In the genomic region with DNA sequence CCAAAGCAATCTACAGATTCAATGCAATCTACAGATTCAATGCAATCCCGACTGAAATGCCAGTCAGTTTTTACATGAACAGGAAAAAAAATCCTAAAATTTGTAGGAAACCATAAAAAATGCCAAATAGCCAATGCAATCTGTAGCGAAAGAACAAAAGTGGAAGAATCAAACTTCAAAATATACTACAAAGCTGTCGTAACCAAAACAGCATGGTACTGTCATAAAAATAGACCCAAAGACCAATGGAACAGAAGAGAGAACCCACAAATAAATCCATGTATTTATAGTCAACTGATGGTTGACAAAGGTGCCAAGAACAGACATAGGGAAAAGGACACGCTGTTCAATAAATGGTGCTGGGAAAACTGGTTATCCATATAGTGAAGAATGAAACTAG, we compare ENCODE assay signal across 20 cellular contexts. TPM values are rescaled to one million over a fixed set of nuclear protein-coding genes. Genes with fewer than 3 reads are reported as not detected.
DNase-seq lines count a peak whose midpoint lies in the region; ATAC-seq, FAIRE-seq and TF ChIP-seq lines count a peak whose summit lies in the region.
"Had no signal": no experiment of that assay in that cellular context is flagged by ENCODE, and none has a peak within 500 bp of the region (broad histone marks: within the 10 kb centered on the region; RNA-seq: fewer than 3 reads in every experiment).

No MANE protein-coding gene starts in this region.

- H3K4me1 ChIP-seq in liver (ENCODE audit: control insufficient read depth in 4 of 4, insufficient read depth in 4 of 4, low read length in 3 of 4) (no peaks in the 10 kb centered on the region), right lobe of liver (no peaks in the 10 kb centered on the region), adipocyte (ENCODE audit: control insufficient read depth, insufficient read depth, low read length) (no peaks in the 10 kb centered on the region)
- no peaks in the 10 kb centered on the region for H3K4me1 ChIP-seq in naive thymus-derived CD4-positive, alpha-beta T cell (ENCODE audit: control insufficient read depth in 2 of 2, insufficient read depth in 2 of 2, low read length in 2 of 2)
- no peaks in the 10 kb centered on the region for H3K4me1 ChIP-seq in CD8-positive, alpha-beta memory T cell (ENCODE audit: insufficient read depth, low read length)

- H3K9me3 ChIP-seq in liver (ENCODE audit: control insufficient read depth in 4 of 4, low read length in 3 of 4) = peaks cover 39 to 84% (median 54%) of the 10 kb centered on the region in 4 donors
- H3K9me3 ChIP-seq in right lobe of liver = peaks cover 8 to 80% (median 29%) of the 10 kb centered on the region in 4 donors
- H3K9me3 ChIP-seq in adipocyte (ENCODE audit: control insufficient read depth, low read length) = peaks cover 98% of the 10 kb centered on the region
- peaks cover 6 to 79% (median 44%) of the 10 kb centered on the region in 3 experiments for H3K9me3 ChIP-seq in naive thymus-derived CD4-positive, alpha-beta T cell (ENCODE audit: control insufficient read depth in 2 of 3, low read length in 3 of 3)
- peaks cover 47% of the 10 kb centered on the region for H3K9me3 ChIP-seq in CD8-positive, alpha-beta memory T cell (ENCODE audit: low read length)

- no peak for ATAC-seq in right lobe of liver
- no peak for ATAC-seq in naive thymus-derived CD4-positive, alpha-beta T cell
- no peak for ATAC-seq in GM19452 (IDR thresholded peaks at IDR 0.05; ENCODE audit: unreplicated experiment)
- ATAC-seq: CD8-positive, alpha-beta T cell; GM23338; HCT116 had no signal

- peaks cover 29 to 98% (median 72%) of the 10 kb centered on the region in 11 donors for H3K9me3 Mint-ChIP-seq in naive thymus-derived CD4-positive, alpha-beta T cell
- peaks cover 61 to 92% (median 86%) of the 10 kb centered on the region in 5 donors for H3K9me3 Mint-ChIP-seq in CD8-positive, alpha-beta memory T cell

- POLR2A ChIA-PET in naive thymus-derived CD4-positive, alpha-beta T cell (lab: Charles Lee) = no interaction called here
- POLR2A ChIA-PET in CD8-positive, alpha-beta memory T cell (lab: Charles Lee) = no interaction called here

- no peak overlapping the region for H3K9ac ChIP-seq in liver (ENCODE audit: low read depth in 1 of 2, low read length in 2 of 2)
- no peak overlapping the region for H3K9ac ChIP-seq in adipocyte (ENCODE audit: low read length)

- H3K4me3 ChIP-seq in liver (ENCODE audit: low read depth in 1 of 3, low read length in 3 of 3) (peak overlapping the region in 2 of 3 donors; percentile 20 to 27), right lobe of liver (no peak overlapping the region), adipocyte (ENCODE audit: low read length) (peak overlapping the region; percentile 62)
- peak overlapping the region; percentile 11 for H3K4me3 ChIP-seq in naive thymus-derived CD4-positive, alpha-beta T cell (ENCODE audit: low read length)
- no peak overlapping the region for H3K4me3 ChIP-seq in CD8-positive, alpha-beta memory T cell (ENCODE audit: low read length)
- H3K4me3 ChIP-seq: GM23338 had no signal

- no peaks in the 10 kb centered on the region for H3K27me3 Mint-ChIP-seq in naive thymus-derived CD4-positive, alpha-beta T cell
- H3K27me3 Mint-ChIP-seq in CD8-positive, alpha-beta memory T cell = no peaks in the 10 kb centered on the region

- intact Hi-C loops in right lobe of liver (cut with DNase I) = no loop called here
- intact Hi-C loops in naive thymus-derived CD4-positive, alpha-beta T cell (cut with micrococcal nuclease) = no loop called here

- over 99% methylated on average over 4 of the region's 4 CpGs for WGBS in liver
- 85% methylated on average over 4 of the region's 4 CpGs for WGBS in right lobe of liver (ENCODE audit: insufficient coverage, low coverage, low lambda C conversion rate, missing lambda C conversion rate)

- H3K4me1 Mint-ChIP-seq in naive thymus-derived CD4-positive, alpha-beta T cell = peaks cover 0 to 4% (median 0%) of the 10 kb centered on the region in 7 donors
- H3K4me1 Mint-ChIP-seq in CD8-positive, alpha-beta memory T cell = peaks cover 0 to 2% (median 0%) of the 10 kb centered on the region in 3 donors
- H3K4me1 Mint-ChIP-seq: GM23338, H9 had no signal

- DNase-seq in right lobe of liver (no peak), adipocyte (ENCODE audit: low read depth) (no peak), D721Med (ENCODE audit: insufficient read length, low spot score) (no peak)
- DNase-seq in naive thymus-derived CD4-positive, alpha-beta T cell = no peak
- DNase-seq in CD8-positive, alpha-beta memory T cell = no peak
- DNase-seq: 8988T; C1 segment of cervical spinal cord; CD8-positive, alpha-beta T cell; DMS53; DMS79 treated with DMSO at 0.1 percent for 48 hours; GF-D8; H9; HFFc6 had no signal

- no peak overlapping the region for H3K4me3 Mint-ChIP-seq in naive thymus-derived CD4-positive, alpha-beta T cell
- H3K4me3 Mint-ChIP-seq in CD8-positive, alpha-beta memory T cell = no peak overlapping the region
- H3K4me3 Mint-ChIP-seq: CD8-positive, alpha-beta T cell; GM23338; H9; HFFc6 had no signal

- CTCF ChIA-PET in naive thymus-derived CD4-positive, alpha-beta T cell (lab: Charles Lee) = no interaction called here
- CTCF ChIA-PET in CD8-positive, alpha-beta memory T cell (lab: Charles Lee) = no interaction called here

- H3K27ac Mint-ChIP-seq in naive thymus-derived CD4-positive, alpha-beta T cell = no peak overlapping the region
- no peak overlapping the region for H3K27ac Mint-ChIP-seq in CD8-positive, alpha-beta memory T cell
- H3K27ac Mint-ChIP-seq: CD8-positive, alpha-beta T cell; GM23338; H9; HFFc6 had no signal

- H3K36me3 ChIP-seq in liver (ENCODE audit: control insufficient read depth in 4 of 4, insufficient read depth in 3 of 4, low read depth in 1 of 4, low read length in 3 of 4) = peaks cover 4 to 35% (median 17%) of the 10 kb centered on the region in 4 donors
- H3K36me3 ChIP-seq in right lobe of liver = peaks cover 0 to 22% (median 2%) of the 10 kb centered on the region in 4 donors
- H3K36me3 ChIP-seq in adipocyte (ENCODE audit: control insufficient read depth, insufficient read depth, low read length, severe bottlenecking) = peaks cover 95% of the 10 kb centered on the region
- peaks cover 4 to 75% (median 11%) of the 10 kb centered on the region in 3 experiments for H3K36me3 ChIP-seq in naive thymus-derived CD4-positive, alpha-beta T cell (ENCODE audit: control insufficient read depth in 2 of 3, insufficient read depth in 3 of 3, low read length in 3 of 3)
- peaks cover 19% of the 10 kb centered on the region for H3K36me3 ChIP-seq in CD8-positive, alpha-beta memory T cell (ENCODE audit: insufficient read depth, low read length)

- no peak for TF ChIP-seq RAD21 in liver (IDR thresholded peaks at IDR 0.05)

- no peak for FAIRE-seq in D721Med (lab: Jason Lieb, UNC)
- FAIRE-seq: GM12891, GM18507 had no signal

- peaks cover 48 to 92% (median 86%) of the 10 kb centered on the region in 5 donors for H3K36me3 Mint-ChIP-seq in naive thymus-derived CD4-positive, alpha-beta T cell
- peaks cover 55 to 88% (median 86%) of the 10 kb centered on the region in 3 donors for H3K36me3 Mint-ChIP-seq in CD8-positive, alpha-beta memory T cell

- TF ChIP-seq POLR2A in right lobe of liver (IDR thresholded peaks at IDR 0.05) = no peak

- TF ChIP-seq CTCF in liver (IDR thresholded peaks at IDR 0.05; ENCODE audit: low read depth, low read length, missing input control) = no peak
- TF ChIP-seq CTCF in right lobe of liver (IDR thresholded peaks at IDR 0.05) = no peak
- TF ChIP-seq CTCF in D721Med (IDR thresholded peaks at IDR 0.05; ENCODE audit: insufficient read depth, missing control alignments) = no peak

- no peaks in the 10 kb centered on the region for H3K27me3 ChIP-seq in liver (ENCODE audit: control insufficient read depth in 4 of 4, insufficient read depth in 4 of 4, low read length in 3 of 4)
- H3K27me3 ChIP-seq in right lobe of liver = no peaks in the 10 kb centered on the region
- H3K27me3 ChIP-seq in adipocyte (replicated peaks; ENCODE audit: control insufficient read depth, insufficient read depth, low read length) = no peaks in the 10 kb centered on the region
- H3K27me3 ChIP-seq in naive thymus-derived CD4-positive, alpha-beta T cell (ENCODE audit: control insufficient read depth in 2 of 2, insufficient read depth in 2 of 2, low read length in 2 of 2) = no peaks in the 10 kb centered on the region
- H3K27me3 ChIP-seq in CD8-positive, alpha-beta memory T cell (ENCODE audit: insufficient read depth, low read length, poor library complexity, severe bottlenecking) = no peaks in the 10 kb centered on the region

- H3K27ac ChIP-seq in liver (ENCODE audit: low read depth in 1 of 2, low read length in 2 of 2) = no peak overlapping the region
- H3K27ac ChIP-seq in right lobe of liver = no peak overlapping the region
- no peak overlapping the region for H3K27ac ChIP-seq in naive thymus-derived CD4-positive, alpha-beta T cell (ENCODE audit: low read depth, low read length)
- H3K27ac ChIP-seq in CD8-positive, alpha-beta memory T cell (ENCODE audit: low read depth, low read length) = no peak overlapping the region

TF ChIP-seq in liver, 16 proteins besides CTCF, POLR2A, EP300 and RAD21 (continues in another document):
- TF ChIP-seq, protein P1, sequence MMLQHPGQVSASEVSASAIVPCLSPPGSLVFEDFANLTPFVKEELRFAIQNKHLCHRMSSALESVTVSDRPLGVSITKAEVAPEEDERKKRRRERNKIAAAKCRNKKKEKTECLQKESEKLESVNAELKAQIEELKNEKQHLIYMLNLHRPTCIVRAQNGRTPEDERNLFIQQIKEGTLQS (IDR thresholded peaks at IDR 0.05) = no peak
- TF ChIP-seq RXRA (IDR thresholded peaks at IDR 0.05) (no peak), GABPA (IDR thresholded peaks at IDR 0.05 in 1 of 2, conservative IDR thresholded peaks at IDR 0.05 in 1 of 2) (no peak)

RNA-seq across cellular contexts. Expression of a gene that starts 17.7 kb away (rescaled TPM):
- total RNA-seq in liver (1 to 10 TPM; 1.1 to 1.3 TPM), right lobe of liver (under 1 TPM; 0.55 to 0.95 (median 0.78) TPM)
- polyA plus RNA-seq in liver = under 1 TPM; 0.32 to 0.40 TPM
- 1 to 10 TPM; 2.6 to 9.0 (median 6.3) TPM for total RNA-seq in naive thymus-derived CD4-positive, alpha-beta T cell
- polyA plus RNA-seq in naive thymus-derived CD4-positive, alpha-beta T cell = 1 to 10 TPM; 2.6 to 7.2 TPM
- 1 to 10 TPM; 5.9 to 7.7 TPM for total RNA-seq in CD8-positive, alpha-beta memory T cell
- 4.9 TPM for polyA plus RNA-seq in CD8-positive, alpha-beta memory T cell
- total RNA-seq: G401 had no signal

RNA-seq across cellular contexts. Expression of a gene that starts 17.7 kb away (rescaled TPM):
- total RNA-seq in liver (1 to 10 TPM; 3.4 to 5.5 TPM), right lobe of liver (1 to 10 TPM; 1.9 to 4.9 (median 2.2) TPM)
- 1 to 10 TPM; 1.4 to 2.2 TPM for polyA plus RNA-seq in liver
- 10 to 100 TPM in 2 of 5 experiments, 1 to 10 TPM in 3; 8.2 to 18.0 (median 9.3) TPM for total RNA-seq in naive thymus-derived CD4-positive, alpha-beta T cell
- polyA plus RNA-seq in naive thymus-derived CD4-positive, alpha-beta T cell = 10 to 100 TPM in 1 of 2 donors, 1 to 10 TPM in 1; 9.5 to 15.1 TPM
- total RNA-seq in CD8-positive, alpha-beta memory T cell = 10 to 100 TPM in 1 of 2 experiments, 1 to 10 TPM in 1; 8.7 to 10.4 TPM
- 10.9 TPM for polyA plus RNA-seq in CD8-positive, alpha-beta memory T cell

RNA-seq across cellular contexts. Expression of a gene that starts 47.7 kb away (rescaled TPM):
- total RNA-seq in liver = 1 to 10 TPM; 2.3 to 4.7 TPM
- polyA plus RNA-seq in liver = 1 to 10 TPM in 1 of 2 donors, under 1 TPM in 1; 0.67 to 1.9 TPM
- 1 to 10 TPM in 4 of 6 experiments, under 1 TPM in 2; 0.56 to 2.4 (median 1.5) TPM for total RNA-seq in right lobe of liver
- 10 to 100 TPM in 2 of 5 experiments, 1 to 10 TPM in 3; 6.8 to 18.2 (median 7.8) TPM for total RNA-seq in naive thymus-derived CD4-positive, alpha-beta T cell
- 10 to 100 TPM in 1 of 2 donors, 1 to 10 TPM in 1; 10.0 to 11.8 TPM for polyA plus RNA-seq in naive thymus-derived CD4-positive, alpha-beta T cell
- 1 to 10 TPM; 3.9 to 4.9 TPM for total RNA-seq in CD8-positive, alpha-beta memory T cell
- polyA plus RNA-seq in CD8-positive, alpha-beta memory T cell = 5.2 TPM

Comparison
In these comparisons a context has a peak if more than half of its experiments do, and no peak if none do; other contexts are left out.
1. H3K4me3 ChIP-seq: peak in liver (2 of 3), adipocyte (single experiment) and naive thymus-derived CD4-positive, alpha-beta T cell (single experiment); none in right lobe of liver (0 of 3) and CD8-positive, alpha-beta memory T cell (single experiment).